ENCODE assay signal across 1 cellular context in the genomic region with DNA sequence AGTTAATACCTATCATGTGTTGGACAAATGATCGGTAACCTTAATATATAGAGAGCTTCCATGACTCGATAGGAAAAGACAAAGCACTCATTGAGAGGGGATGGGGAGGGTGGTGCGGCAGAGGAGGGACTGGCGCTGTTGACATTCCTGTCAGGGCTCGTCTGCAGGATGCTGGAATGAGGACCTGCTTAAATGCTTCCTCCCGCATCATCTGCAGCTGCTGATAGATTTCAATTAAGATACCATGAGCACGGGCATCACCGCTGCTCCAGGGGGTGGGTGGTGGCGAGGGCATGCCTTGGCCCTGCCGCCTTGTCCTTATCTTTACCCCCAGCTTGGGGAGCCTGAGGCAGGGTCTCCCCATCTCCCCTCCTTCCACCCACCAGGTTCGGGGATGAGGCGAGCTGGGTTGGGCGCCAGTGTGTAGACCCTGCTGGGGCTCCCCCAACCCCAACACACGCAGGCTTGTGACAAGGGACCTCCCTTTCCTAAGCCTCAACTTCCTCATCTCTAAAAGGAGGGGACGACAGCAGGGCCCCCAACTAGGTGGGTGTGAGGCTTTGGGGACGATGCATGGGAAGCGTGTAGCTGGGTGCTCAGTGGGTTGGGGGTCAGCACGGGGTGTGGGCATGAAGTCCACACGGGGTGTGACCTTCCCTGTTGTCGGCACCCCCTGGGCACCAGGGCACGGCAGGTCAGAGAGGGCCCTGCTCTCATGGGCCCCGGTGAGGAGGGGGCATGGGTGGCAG.
TF ChIP-seq lines count a peak whose summit lies in the region.

No MANE protein-coding gene starts in this region.

TF ChIP-seq in SK-N-SH, 30 proteins besides CTCF, POLR2A, EP300 and RAD21 (continued from another document):
- TF ChIP-seq, protein P1, sequence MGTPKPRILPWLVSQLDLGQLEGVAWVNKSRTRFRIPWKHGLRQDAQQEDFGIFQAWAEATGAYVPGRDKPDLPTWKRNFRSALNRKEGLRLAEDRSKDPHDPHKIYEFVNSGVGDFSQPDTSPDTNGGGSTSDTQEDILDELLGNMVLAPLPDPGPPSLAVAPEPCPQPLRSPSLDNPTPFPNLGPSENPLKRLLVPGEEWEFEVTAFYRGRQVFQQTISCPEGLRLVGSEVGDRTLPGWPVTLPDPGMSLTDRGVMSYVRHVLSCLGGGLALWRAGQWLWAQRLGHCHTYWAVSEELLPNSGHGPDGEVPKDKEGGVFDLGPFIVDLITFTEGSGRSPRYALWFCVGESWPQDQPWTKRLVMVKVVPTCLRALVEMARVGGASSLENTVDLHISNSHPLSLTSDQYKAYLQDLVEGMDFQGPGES (IDR thresholded peaks at IDR 0.05; ENCODE audit: low read depth, low read length), result no peak
- TF ChIP-seq GATA2 (CRISPR knock-in tag; IDR thresholded peaks at IDR 0.05), result peak; percentile 55
- TF ChIP-seq TAF1 (IDR thresholded peaks at IDR 0.05; ENCODE audit: borderline replicate concordance, low read depth, low read length), result no peak
- peak; percentile 83; the same call in 1 of the 2 replicates for TF ChIP-seq RCOR1 (IDR thresholded peaks at IDR 0.05; ENCODE audit: low read length)
TF ChIP-seq in SK-N-SH: peak in this region for 2.
